In genomic region chr12:109720856-109721189, GRCh38 we compare ENCODE assay signal across 13 cellular contexts. TPM values are rescaled to one million over a fixed set of nuclear protein-coding genes. Genes with fewer than 3 reads are reported as not detected.
A peak's percentile ranks its signal among the peaks of the same experiment; 100 is the strongest.
DNase-seq lines count a peak whose midpoint lies in the region; ATAC-seq and TF ChIP-seq lines count a peak whose summit lies in the region.
"Had no signal": no experiment of that assay in that cellular context is flagged by ENCODE, and none has a peak within 500 bp of the region (broad histone marks: within the 10 kb centered on the region; RNA-seq: fewer than 3 reads in every experiment).

No MANE protein-coding gene starts in this region.

- no peaks in the 10 kb centered on the region for H3K9me3 Mint-ChIP-seq in endodermal cell
- H3K9me3 Mint-ChIP-seq: CD8-positive, alpha-beta T cell; H9 had no signal

- H3K27ac Mint-ChIP-seq in endodermal cell, result no peak overlapping the region
- H3K27ac Mint-ChIP-seq: CD8-positive, alpha-beta T cell; H9 had no signal

- DNase-seq in SJCRH30 (no peak), endodermal cell (no peak), gastrocnemius medialis (no peak)
- DNase-seq in activated naive CD4-positive, alpha-beta T cell (lab: John Stamatoyannopoulos, UW), result no peak
- DNase-seq: CD8-positive, alpha-beta T cell; H9; MM.1S; NCI-H1930; NCI-H774; PC-9 had no signal

- H3K9me3 ChIP-seq in SJCRH30 (replicated peaks), result no peaks in the 10 kb centered on the region
- H3K9me3 ChIP-seq in endodermal cell (ENCODE audit: control insufficient read depth, low read length), result no peaks in the 10 kb centered on the region
- H3K9me3 ChIP-seq in gastrocnemius medialis, result no peaks in the 10 kb centered on the region

- H3K27ac ChIP-seq in 22Rv1 (peak overlapping the region; percentile 17; the same call in 1 of the 2 replicates), SJCRH30 (peak overlapping the region; percentile 55), endodermal cell (ENCODE audit: low read depth, low read length) (peak overlapping the region; percentile 41), gastrocnemius medialis (peak overlapping the region; percentile 33 to 79 (median 66))
- H3K27ac ChIP-seq: PC-9 had no signal

- peaks cover 12% of the 10 kb centered on the region for H3K36me3 Mint-ChIP-seq in endodermal cell (ENCODE audit: low read depth)
- H3K36me3 Mint-ChIP-seq: CD8-positive, alpha-beta T cell had no signal

- TF ChIP-seq CTCF in 22Rv1 (IDR thresholded peaks at IDR 0.05) (no peak), endodermal cell (conservative IDR thresholded peaks at IDR 0.05) (no peak), gastrocnemius medialis (IDR thresholded peaks at IDR 0.05 in 4 of 5, conservative IDR thresholded peaks at IDR 0.05 in 1 of 5) (no peak)

- H3K4me3 ChIP-seq in SJCRH30 (no peak overlapping the region), endodermal cell (ENCODE audit: low read length) (no peak overlapping the region), gastrocnemius medialis (no peak overlapping the region)
- H3K4me3 ChIP-seq: PC-9 had no signal

- in situ Hi-C loops in gastrocnemius medialis (cut with MboI; ENCODE audit: low sequenced_read_pairs in 4 of 4), result no loop called here

- peaks cover 45% of the 10 kb centered on the region for H3K4me1 Mint-ChIP-seq in endodermal cell

- H3K27me3 Mint-ChIP-seq in endodermal cell (ENCODE audit: insufficient read depth), result peaks cover 6% of the 10 kb centered on the region

- 80 to 84% methylated on average over 1 of the region's 1 CpG for WGBS in endodermal cell (ENCODE audit: insufficient coverage in 1 of 2, insufficient read length in 1 of 2), 2 experiments

- intact Hi-C loops in gastrocnemius medialis (cut with DNase I; ENCODE audit: low total_unique reads), result no loop called here

- no peak overlapping the region for H3K9ac ChIP-seq in endodermal cell (ENCODE audit: extremely low read depth, low read length, poor library complexity, severe bottlenecking)

- ATAC-seq in gastrocnemius medialis (no peak), HG02610 (IDR thresholded peaks at IDR 0.05; ENCODE audit: unreplicated experiment) (no peak), GM18909 (IDR thresholded peaks at IDR 0.05; ENCODE audit: poor library complexity, unreplicated experiment) (no peak)
- ATAC-seq: CD8-positive, alpha-beta T cell had no signal

- no peak overlapping the region for H3K4me3 Mint-ChIP-seq in endodermal cell
- H3K4me3 Mint-ChIP-seq: CD8-positive, alpha-beta T cell; H9 had no signal

- H3K36me3 ChIP-seq in SJCRH30 (no peaks in the 10 kb centered on the region), endodermal cell (ENCODE audit: control insufficient read depth, insufficient read depth, low read length) (peaks cover 22% of the 10 kb centered on the region), gastrocnemius medialis (no peaks in the 10 kb centered on the region)

- TF ChIP-seq POLR2A in gastrocnemius medialis (IDR thresholded peaks at IDR 0.05), result no peak

- H3K4me1 ChIP-seq in SJCRH30, result peaks cover 41% of the 10 kb centered on the region
- peaks cover 23% of the 10 kb centered on the region for H3K4me1 ChIP-seq in endodermal cell (ENCODE audit: control insufficient read depth, insufficient read depth, low read length)
- H3K4me1 ChIP-seq in gastrocnemius medialis, result peaks cover 59 to 63% of the 10 kb centered on the region in 2 donors

- H3K27me3 ChIP-seq in SJCRH30, result no peaks in the 10 kb centered on the region
- no peaks in the 10 kb centered on the region for H3K27me3 ChIP-seq in endodermal cell (ENCODE audit: control insufficient read depth, insufficient read depth, low read length, poor library complexity, severe bottlenecking)
- no peaks in the 10 kb centered on the region for H3K27me3 ChIP-seq in gastrocnemius medialis

RNA-seq across cellular contexts. Expression of gene FAM222A, which starts 7.2 kb away (rescaled TPM):
- 17.5 and 18.9 TPM in 2 replicates for total RNA-seq in SJCRH30 (2014; rRNA removed; shearing (Covaris generic))
- total RNA-seq in endodermal cell (10 to 100 TPM; 21.6 to 24.4 TPM), gastrocnemius medialis (10 to 100 TPM in 2 of 4 donors, 1 to 10 TPM in 2; 7.0 to 24.3 (median 13.5) TPM)
- 8.7 TPM for polyA plus RNA-seq in endodermal cell (2013, experiment 1 of 2)
- polyA plus RNA-seq in endodermal cell (2013, experiment 2 of 2), result 8.7 TPM
